ENCODE assay signal across 8 cellular contexts in genomic region chr14:51219473-51220448, GRCh38. TPM values are rescaled to one million over a fixed set of nuclear protein-coding genes. Genes with fewer than 3 reads are reported as not detected.
DNase-seq lines count a peak whose midpoint lies in the region; ATAC-seq, FAIRE-seq and TF ChIP-seq lines count a peak whose summit lies in the region.

No MANE protein-coding gene starts in this region.

- no peaks in the 10 kb centered on the region for H3K79me2 ChIP-seq in GM12878 (ENCODE audit: control insufficient read depth, insufficient read depth, low read length)

- H3K4me1 ChIP-seq in GM12878 (ENCODE audit: control insufficient read depth, insufficient read depth, low read length): no peaks in the 10 kb centered on the region
- no peaks in the 10 kb centered on the region for H3K4me1 ChIP-seq in mesenchymal stem cell (ENCODE audit: control insufficient read depth, insufficient read depth, low read depth, low read length)

- ATAC-seq in GM12878: no peak
- no peak for ATAC-seq in HG02763 (IDR thresholded peaks at IDR 0.05; ENCODE audit: unreplicated experiment)

- H3K27ac ChIP-seq in GM12878 (ENCODE audit: control insufficient read depth, insufficient read depth): no peak overlapping the region
- no peak overlapping the region for H3K27ac ChIP-seq in mesenchymal stem cell (ENCODE audit: low read length, poor library complexity, severe bottlenecking)

- DNase-seq in NCI-H1105 (lab: John Stamatoyannopoulos, UW): peak; percentile 36
- DNase-seq in GM12878 (ENCODE audit: low read depth, low spot score): no peak
- DNase-seq in mesenchymal stem cell: peak; percentile 35
- no peak for DNase-seq in MG63
- DNase-seq in activated T-helper 1 cell treated with anti-CD3 and anti-CD28 coated beads, Interleukin-12 subunit alpha, Interleukin-12 subunit beta, Interleukin-2, Interleukin-4 antibody, amounts not matched to agents 30 ng/mL and 10 ng/mL and 1 ng/mL, durations not matched to agents 14 hours and 24 hours and 36 hours (ENCODE audit: low spot score): no peak
- DNase-seq in GM12892 (ENCODE audit: insufficient read length): no peak

- FAIRE-seq in G401.6 (lab: Jason Lieb, UNC): peak; percentile 94
- FAIRE-seq in GM12878 (lab: Jason Lieb, UNC): peak; percentile 76
- no peak for FAIRE-seq in GM12892 (lab: Jason Lieb, UNC)

- WGBS in GM12878 (ENCODE audit: insufficient coverage, insufficient replicate concordance, low lambda C conversion rate, missing lambda C conversion rate): 49% methylated on average over 6 of the region's 7 CpGs
- WGBS in mesenchymal stem cell: 29% methylated on average over 1 of the region's 7 CpGs

- no peak overlapping the region for H3K23ac ChIP-seq in mesenchymal stem cell (ENCODE audit: low read length in 2 of 2)

- H3K27me3 Mint-ChIP-seq in activated T-helper 1 cell treated with anti-CD3 and anti-CD28 coated beads, Interleukin-12 subunit alpha, Interleukin-12 subunit beta, Interleukin-2, Interleukin-4 antibody, amounts not matched to agents 30 ng/mL and 10 ng/mL and 1 ng/mL, durations not matched to agents 14 hours and 24 hours and 36 hours (ENCODE audit: insufficient read depth): no peaks in the 10 kb centered on the region

- H3K14ac ChIP-seq in mesenchymal stem cell (ENCODE audit: low read length in 2 of 2): no peak overlapping the region

- H3K9me3 ChIP-seq in GM12878 (replicated peaks; ENCODE audit: control insufficient read depth, insufficient read depth, low read length) (no peaks in the 10 kb centered on the region; the same call in 2 of the 3 replicates), mesenchymal stem cell (ENCODE audit: control insufficient read depth, low read length) (no peaks in the 10 kb centered on the region), MG63 (no peaks in the 10 kb centered on the region)

- H2BK12ac ChIP-seq in mesenchymal stem cell (ENCODE audit: low read length in 2 of 2): no peak overlapping the region

- H3K18ac ChIP-seq in mesenchymal stem cell (ENCODE audit: low read depth in 1 of 2, low read length in 2 of 2): no peak overlapping the region

- no peak for TF ChIP-seq EP300 in GM12878 (IDR thresholded peaks at IDR 0.05; ENCODE audit: borderline replicate concordance in 1 of 2, control insufficient read depth in 1 of 2, low read depth in 2 of 2, low read length in 2 of 2)

- H3K27ac Mint-ChIP-seq in activated T-helper 1 cell treated with anti-CD3 and anti-CD28 coated beads, Interleukin-12 subunit alpha, Interleukin-12 subunit beta, Interleukin-2, Interleukin-4 antibody, amounts not matched to agents 30 ng/mL and 10 ng/mL and 1 ng/mL, durations not matched to agents 14 hours and 24 hours and 36 hours: no peak overlapping the region

- RAD21 ChIA-PET in GM12878 (lab: Charles Lee; ENCODE audit: unreplicated experiment): interaction anchor here (0.9 to 2.5 kb wide), 6 partner anchors 11 to 560 kb away, joined by 3 to 14 read pairs (median 5); no protein-coding TSS in a partner anchor

- H3K9ac ChIP-seq in GM12878 (ENCODE audit: control insufficient read depth, insufficient read depth, low read length) (no peak overlapping the region), mesenchymal stem cell (ENCODE audit: low read length) (no peak overlapping the region)

- H3K9me3 Mint-ChIP-seq in activated T-helper 1 cell treated with anti-CD3 and anti-CD28 coated beads, Interleukin-12 subunit alpha, Interleukin-12 subunit beta, Interleukin-2, Interleukin-4 antibody, amounts not matched to agents 30 ng/mL and 10 ng/mL and 1 ng/mL, durations not matched to agents 14 hours and 24 hours and 36 hours: peaks cover 7% of the 10 kb centered on the region

- no peak overlapping the region for H2BK120ac ChIP-seq in mesenchymal stem cell (ENCODE audit: low read depth, low read length)

- TF ChIP-seq RAD21 in GM12878 (IDR thresholded peaks at IDR 0.05; ENCODE audit: insufficient read depth, low read depth, low read length): peak; percentile 73

- no peak overlapping the region for H3K4me3 Mint-ChIP-seq in activated T-helper 1 cell treated with anti-CD3 and anti-CD28 coated beads, Interleukin-12 subunit alpha, Interleukin-12 subunit beta, Interleukin-2, Interleukin-4 antibody, amounts not matched to agents 30 ng/mL and 10 ng/mL and 1 ng/mL, durations not matched to agents 14 hours and 24 hours and 36 hours

- H4K91ac ChIP-seq in mesenchymal stem cell (ENCODE audit: low read length): no peak overlapping the region

- no peaks in the 10 kb centered on the region for H3K27me3 ChIP-seq in GM12878 (replicated peaks in 1 of 2; ENCODE audit: control insufficient read depth in 2 of 2, insufficient read depth in 2 of 2, low read length in 1 of 2)
- H3K27me3 ChIP-seq in mesenchymal stem cell (ENCODE audit: control insufficient read depth in 1 of 2, insufficient read depth in 1 of 2, low read length in 2 of 2): no peaks in the 10 kb centered on the region
- no peaks in the 10 kb centered on the region for H3K27me3 ChIP-seq in MG63

- H4K8ac ChIP-seq in mesenchymal stem cell (ENCODE audit: low read length): no peak overlapping the region

- no peaks in the 10 kb centered on the region for H3K79me1 ChIP-seq in mesenchymal stem cell (replicated peaks; ENCODE audit: low read length, poor library complexity, severe bottlenecking)

- H2BK15ac ChIP-seq in mesenchymal stem cell (ENCODE audit: low read depth, poor library complexity, severe bottlenecking): no peak overlapping the region

- H2AK5ac ChIP-seq in mesenchymal stem cell (ENCODE audit: low read length, severe bottlenecking): no peak overlapping the region

- no peak overlapping the region for H3K4me2 ChIP-seq in GM12878 (ENCODE audit: control insufficient read depth, insufficient read depth)
- no peak overlapping the region for H3K4me2 ChIP-seq in mesenchymal stem cell (ENCODE audit: low read length, poor library complexity, severe bottlenecking)

- no peak for TF ChIP-seq POLR2A in GM12878 (IDR thresholded peaks at IDR 0.05; ENCODE audit: low read depth, low read length)
- no peak for TF ChIP-seq POLR2A in GM12892 (IDR thresholded peaks at IDR 0.05; ENCODE audit: low read depth, low read length)

- SMC1A ChIA-PET in GM12878 (lab: Charles Lee; ENCODE audit: uncharacterized antibody, unreplicated experiment): interaction anchor here (0.8 to 2.4 kb wide), 10 partner anchors 10 to 560 kb away, joined by 3 to 17 read pairs (median 4); no protein-coding TSS in a partner anchor

- no peaks in the 10 kb centered on the region for H3K36me3 Mint-ChIP-seq in activated T-helper 1 cell treated with anti-CD3 and anti-CD28 coated beads, Interleukin-12 subunit alpha, Interleukin-12 subunit beta, Interleukin-2, Interleukin-4 antibody, amounts not matched to agents 30 ng/mL and 10 ng/mL and 1 ng/mL, durations not matched to agents 14 hours and 24 hours and 36 hours (ENCODE audit: low read depth)

- H2AFZ ChIP-seq in GM12878 (ENCODE audit: control insufficient read depth, low read depth, low read length): no peak overlapping the region
- no peak overlapping the region for H2AFZ ChIP-seq in mesenchymal stem cell (ENCODE audit: low read depth, low read length)

- H2BK5ac ChIP-seq in mesenchymal stem cell (ENCODE audit: low read depth, low read length, poor library complexity, severe bottlenecking): no peak overlapping the region

- no peaks in the 10 kb centered on the region for H4K20me1 ChIP-seq in GM12878 (ENCODE audit: control insufficient read depth, insufficient read depth)

- no TSS peak for BruUV-seq in GM12878 (replicated peaks; lab: Mats Ljungman, UMichigan)

- CTCF ChIA-PET in GM12878 (lab: Yijun Ruan, JAX): interaction anchor here (0.9 to 2.9 kb wide), 9 partner anchors 9 to 266 kb away, joined by 3 to 27 read pairs (median 6); no protein-coding TSS in a partner anchor

- intact Hi-C loops in GM12878 (cut with micrococcal nuclease; ENCODE audit: unreplicated experiment): loop anchor here (1.0 to 10.0 kb wide), 3 partner anchors 62 to 345 kb away; partner anchors contain the start of gene ABHD12B
- intact Hi-C loops in activated T-helper 1 cell treated with anti-CD3 and anti-CD28 coated beads, Interleukin-12 subunit alpha, Interleukin-12 subunit beta, Interleukin-2, Interleukin-4 antibody, amounts not matched to agents 30 ng/mL and 10 ng/mL and 1 ng/mL, durations not matched to agents 14 hours and 24 hours and 36 hours (cut with micrococcal nuclease): loop anchor here (1.0 to 5.0 kb wide), 2 partner anchors 62 to 127 kb away; no protein-coding TSS in a partner anchor

- in situ Hi-C loops in GM12878 (cut with MboI): no loop called here

- H3K36me3 ChIP-seq in GM12878 (ENCODE audit: control insufficient read depth in 2 of 2, insufficient read depth in 2 of 2, low read length in 1 of 2) (no peaks in the 10 kb centered on the region), mesenchymal stem cell (ENCODE audit: control insufficient read depth in 1 of 2, insufficient read depth in 2 of 2, low read depth in 1 of 2, low read length in 2 of 2) (no peaks in the 10 kb centered on the region), MG63 (no peaks in the 10 kb centered on the region)

- TF ChIP-seq CTCF in GM12878 (IDR thresholded peaks at IDR 0.05 in 2 of 3, conservative IDR thresholded peaks at IDR 0.05 in 1 of 3; ENCODE audit: control insufficient read depth in 2 of 3, extremely low read depth in 1 of 3, insufficient read depth in 1 of 3, low read depth in 3 of 3, low read length in 3 of 3): peak; percentile 47 to 64 (median 48)

- no peaks in the 10 kb centered on the region for H3K4me1 Mint-ChIP-seq in activated T-helper 1 cell treated with anti-CD3 and anti-CD28 coated beads, Interleukin-12 subunit alpha, Interleukin-12 subunit beta, Interleukin-2, Interleukin-4 antibody, amounts not matched to agents 30 ng/mL and 10 ng/mL and 1 ng/mL, durations not matched to agents 14 hours and 24 hours and 36 hours (ENCODE audit: low read depth)

- H3K4me3 ChIP-seq in GM12878 (no peak overlapping the region), mesenchymal stem cell (ENCODE audit: insufficient read depth in 1 of 2, low read depth in 1 of 2, low read length in 2 of 2) (no peak overlapping the region), MG63 (no peak overlapping the region)

- POLR2A ChIA-PET in GM12878 (lab: Charles Lee): interaction anchor here (0.5 kb wide), 1 partner anchor 251 kb away, joined by 3 read pairs; no protein-coding TSS in a partner anchor

- H3K4ac ChIP-seq in mesenchymal stem cell (ENCODE audit: low read depth in 1 of 2, low read length in 2 of 2): no peak overlapping the region

RNA-seq across cellular contexts. Expression of gene TMX1, which starts 20.3 kb away (rescaled TPM):
- total RNA-seq in GM12878 (2013; cell fraction: nucleolus; rRNA removed): 92.8 and 94.5 TPM in 2 replicates
- total RNA-seq in GM12878 (2014; rRNA removed) (37.6 and 49.7 TPM in 2 replicates), GM12878 (2014; rRNA removed; fragmentation: Illumina TruSeq; extraction: Trizol) (53.2 and 54.6 TPM in 2 replicates), GM12878 (2021) (45.3 and 48.9 TPM in 2 replicates)
- 13.5 TPM for polyA plus RNA-seq in GM12878 (2011; ENCODE audit: low read depth)
- polyA plus RNA-seq in GM12878 (2011; rRNA removed) (49.5 and 78.3 TPM in 2 replicates), GM12878 (2014; fragmentation: Illumina TruSeq; extraction: Trizol) (32.2 and 44.5 TPM in 2 replicates), GM12878 (2014; fragmentation: Nextera tagmentation; extraction: Ambion mirVana) (100 to 1,000 TPM in 1 of 2 experiments, 10 to 100 TPM in 1; 58.7 to 152 TPM), GM12878 (2014; rRNA removed) (24.8 and 29.1 TPM in 2 replicates), GM12878 (2016; fragmentation: Nextera tagmentation; extraction: Ambion mirVana) (100 to 1,000 TPM; 118 to 122 TPM)
- polyA plus RNA-seq in GM12878 (2011; cell fraction: cytosol; rRNA removed): 15.1 and 18.6 TPM in 2 replicates
- polyA plus RNA-seq in GM12878 (2011; cell fraction: nucleus; rRNA removed): 12.5 and 17.0 TPM in 2 replicates
- polyA plus RNA-seq in GM12878 (2012): 30.0 and 34.3 TPM in 2 replicates
- polyA minus RNA-seq in GM12878 (2011; rRNA and poly(A)+ RNA removed): 25.4 and 34.9 TPM in 2 replicates
- 18.3 and 27.1 TPM in 2 replicates for polyA minus RNA-seq in GM12878 (2011; cell fraction: cytosol; rRNA and poly(A)+ RNA removed)
- polyA minus RNA-seq in GM12878 (2011; cell fraction: nucleus; rRNA and poly(A)+ RNA removed): 20.9 and 32.5 TPM in 2 replicates
- polyA plus RNA-seq in mesenchymal stem cell (2013, experiment 1 of 2): 41.5 TPM
- 48.2 TPM for polyA plus RNA-seq in mesenchymal stem cell (2013, experiment 2 of 2)
- 31.8 and 49.6 TPM in 2 replicates for total RNA-seq in MG63 (2014; rRNA removed; shearing (Covaris generic); ENCODE audit: low replicate concordance)
- total RNA-seq in activated T-helper 1 cell treated with anti-CD3 and anti-CD28 coated beads, Interleukin-12 subunit alpha, Interleukin-12 subunit beta, Interleukin-2, Interleukin-4 antibody, amounts not matched to agents 30 ng/mL and 10 ng/mL and 1 ng/mL, durations not matched to agents 14 hours and 24 hours and 36 hours: 51.1 and 51.3 TPM in 2 replicates
- polyA plus RNA-seq in GM12892 (2012; ENCODE audit: missing spikeins): 41.8 TPM

Comparison
In these comparisons a context has a peak if more than half of its experiments do, and no peak if none do; other contexts are left out.
1. DNase-seq: peak in NCI-H1105 (single experiment) and mesenchymal stem cell (single experiment); none in GM12878 (single experiment), MG63 (single experiment), activated T-helper 1 cell treated with anti-CD3 and anti-CD28 coated beads, Interleukin-12 subunit alpha, Interleukin-12 subunit beta, Interleukin-2, Interleukin-4 antibody, amounts not matched to agents 30 ng/mL and 10 ng/mL and 1 ng/mL, durations not matched to agents 14 hours and 24 hours and 36 hours (single experiment) and GM12892 (single experiment).